1 cellular context compared by ENCODE assay signal in the genomic region with DNA sequence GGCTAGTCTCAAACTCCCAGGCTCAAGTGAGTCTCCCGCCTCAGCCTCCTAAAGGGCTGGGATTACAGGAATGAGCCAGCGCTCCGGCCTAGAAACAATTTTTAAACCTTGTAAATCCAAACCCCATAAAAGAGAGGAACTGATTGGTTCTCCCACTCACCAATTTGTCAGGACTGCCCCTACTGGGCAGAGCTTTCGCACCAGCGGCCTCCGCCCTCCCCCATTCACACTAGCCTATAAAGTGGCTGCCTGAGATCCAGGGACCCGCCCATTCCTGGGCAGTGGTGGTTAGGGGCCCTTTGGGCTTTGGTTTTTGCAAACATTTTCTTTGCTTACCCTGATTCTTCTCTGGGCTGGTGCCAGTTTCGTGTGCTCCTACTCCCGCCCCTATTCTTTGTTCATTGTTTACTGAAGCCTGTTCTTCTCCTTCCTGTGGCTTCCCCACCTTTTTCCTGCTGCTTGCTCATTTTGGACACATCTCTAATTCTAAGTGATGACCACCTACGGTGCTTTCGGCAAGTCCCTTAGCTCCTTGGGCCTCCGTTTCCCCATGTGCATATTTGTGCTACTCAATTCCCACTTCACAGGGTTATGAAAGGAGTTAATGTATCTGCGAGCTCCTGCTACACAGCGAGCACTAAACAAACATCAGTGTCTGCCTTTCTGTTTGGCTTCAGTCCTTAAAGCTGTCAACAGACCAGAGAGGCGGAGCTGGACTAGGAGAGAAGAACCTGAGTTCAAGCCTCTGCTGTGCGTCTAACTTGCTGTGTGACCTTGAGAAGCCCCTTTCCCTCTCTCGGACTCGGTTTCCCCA.
TF ChIP-seq lines count a peak whose summit lies in the region.

No MANE protein-coding gene starts in this region.

TF ChIP-seq in K562, 482 proteins besides CTCF, POLR2A, EP300 and RAD21 (continued from another document):
- TF ChIP-seq, protein P1, sequence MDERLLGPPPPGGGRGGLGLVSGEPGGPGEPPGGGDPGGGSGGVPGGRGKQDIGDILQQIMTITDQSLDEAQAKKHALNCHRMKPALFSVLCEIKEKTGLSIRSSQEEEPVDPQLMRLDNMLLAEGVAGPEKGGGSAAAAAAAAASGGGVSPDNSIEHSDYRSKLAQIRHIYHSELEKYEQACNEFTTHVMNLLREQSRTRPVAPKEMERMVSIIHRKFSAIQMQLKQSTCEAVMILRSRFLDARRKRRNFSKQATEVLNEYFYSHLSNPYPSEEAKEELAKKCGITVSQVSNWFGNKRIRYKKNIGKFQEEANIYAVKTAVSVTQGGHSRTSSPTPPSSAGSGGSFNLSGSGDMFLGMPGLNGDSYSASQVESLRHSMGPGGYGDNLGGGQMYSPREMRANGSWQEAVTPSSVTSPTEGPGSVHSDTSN (CRISPR knock-in tag; IDR thresholded peaks at IDR 0.05; ENCODE audit: low read depth), result no peak
- TF ChIP-seq, protein P1 (tag; conservative IDR thresholded peaks at IDR 0.05; ENCODE audit: low read depth), result 0 out of 2 replicates have a peak, but pooled peaks have one; percentile 46
- TF ChIP-seq SRF (CRISPR knock-in tag; IDR thresholded peaks at IDR 0.05) (peak in 1 of 2 experiments; percentile 58; a peak in 1 of 4 replicates), ELF4 (CRISPR knock-in tag; IDR thresholded peaks at IDR 0.05) (no peak), RBM25 (IDR thresholded peaks at IDR 0.05; ENCODE audit: low read depth, low read length, severe bottlenecking) (peak; percentile 91), CHD2 (IDR thresholded peaks at IDR 0.05; ENCODE audit: low read depth, low read length) (0 out of 2 replicates have a peak, but pooled peaks have one; percentile 48), SMAD4 (CRISPR knock-in tag; conservative IDR thresholded peaks at IDR 0.05) (0 out of 2 replicates have a peak, but pooled peaks have one; percentile 33)
- TF ChIP-seq, protein P2, sequence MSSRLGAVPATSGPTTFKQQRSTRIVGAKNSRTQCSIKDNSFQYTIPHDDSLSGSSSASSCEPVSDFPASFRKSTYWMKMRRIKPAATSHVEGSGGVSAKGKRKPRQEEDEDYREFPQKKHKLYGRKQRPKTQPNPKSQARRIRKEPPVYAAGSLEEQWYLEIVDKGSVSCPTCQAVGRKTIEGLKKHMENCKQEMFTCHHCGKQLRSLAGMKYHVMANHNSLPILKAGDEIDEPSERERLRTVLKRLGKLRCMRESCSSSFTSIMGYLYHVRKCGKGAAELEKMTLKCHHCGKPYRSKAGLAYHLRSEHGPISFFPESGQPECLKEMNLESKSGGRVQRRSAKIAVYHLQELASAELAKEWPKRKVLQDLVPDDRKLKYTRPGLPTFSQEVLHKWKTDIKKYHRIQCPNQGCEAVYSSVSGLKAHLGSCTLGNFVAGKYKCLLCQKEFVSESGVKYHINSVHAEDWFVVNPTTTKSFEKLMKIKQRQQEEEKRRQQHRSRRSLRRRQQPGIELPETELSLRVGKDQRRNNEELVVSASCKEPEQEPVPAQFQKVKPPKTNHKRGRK (tag; IDR thresholded peaks at IDR 0.05), result peak; percentile 54; the same call in 1 of the 2 replicates
- TF ChIP-seq, protein P3, sequence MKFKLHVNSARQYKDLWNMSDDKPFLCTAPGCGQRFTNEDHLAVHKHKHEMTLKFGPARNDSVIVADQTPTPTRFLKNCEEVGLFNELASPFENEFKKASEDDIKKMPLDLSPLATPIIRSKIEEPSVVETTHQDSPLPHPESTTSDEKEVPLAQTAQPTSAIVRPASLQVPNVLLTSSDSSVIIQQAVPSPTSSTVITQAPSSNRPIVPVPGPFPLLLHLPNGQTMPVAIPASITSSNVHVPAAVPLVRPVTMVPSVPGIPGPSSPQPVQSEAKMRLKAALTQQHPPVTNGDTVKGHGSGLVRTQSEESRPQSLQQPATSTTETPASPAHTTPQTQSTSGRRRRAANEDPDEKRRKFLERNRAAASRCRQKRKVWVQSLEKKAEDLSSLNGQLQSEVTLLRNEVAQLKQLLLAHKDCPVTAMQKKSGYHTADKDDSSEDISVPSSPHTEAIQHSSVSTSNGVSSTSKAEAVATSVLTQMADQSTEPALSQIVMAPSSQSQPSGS (CRISPR knock-in tag; IDR thresholded peaks at IDR 0.05), result no peak
- TF ChIP-seq, protein P4, sequence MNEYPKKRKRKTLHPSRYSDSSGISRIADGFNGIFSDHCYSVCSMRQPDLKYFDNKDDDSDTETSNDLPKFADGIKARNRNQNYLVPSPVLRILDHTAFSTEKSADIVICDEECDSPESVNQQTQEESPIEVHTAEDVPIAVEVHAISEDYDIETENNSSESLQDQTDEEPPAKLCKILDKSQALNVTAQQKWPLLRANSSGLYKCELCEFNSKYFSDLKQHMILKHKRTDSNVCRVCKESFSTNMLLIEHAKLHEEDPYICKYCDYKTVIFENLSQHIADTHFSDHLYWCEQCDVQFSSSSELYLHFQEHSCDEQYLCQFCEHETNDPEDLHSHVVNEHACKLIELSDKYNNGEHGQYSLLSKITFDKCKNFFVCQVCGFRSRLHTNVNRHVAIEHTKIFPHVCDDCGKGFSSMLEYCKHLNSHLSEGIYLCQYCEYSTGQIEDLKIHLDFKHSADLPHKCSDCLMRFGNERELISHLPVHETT (CRISPR knock-in tag; conservative IDR thresholded peaks at IDR 0.05 in 1 of 2, IDR thresholded peaks at IDR 0.05 in 1 of 2), result peak in 1 of 2 experiments; percentile 21; a peak in 1 of 4 replicates
